ENCODE assay signal across 22 cellular contexts in the genomic region with DNA sequence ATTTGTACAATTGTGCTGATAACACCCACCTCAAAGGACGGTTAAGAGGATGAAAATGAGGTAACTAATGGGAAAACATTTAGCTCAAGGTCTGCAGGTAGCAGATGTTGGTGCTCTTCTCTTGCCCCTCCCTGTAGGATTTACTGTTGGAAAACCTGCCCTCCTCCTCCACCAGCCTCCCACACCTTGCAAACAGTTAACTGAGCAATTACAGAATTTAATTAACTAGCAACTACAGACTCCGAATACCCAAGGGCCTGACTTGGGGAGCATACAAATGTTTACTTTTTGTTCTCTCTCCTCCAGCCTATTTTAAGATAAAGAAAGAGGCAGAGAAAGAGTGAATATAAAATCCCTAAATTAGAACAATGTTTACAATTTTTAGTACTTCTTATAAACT.
A peak's percentile ranks its signal among the peaks of the same experiment; 100 is the strongest.
DNase-seq lines count a peak whose midpoint lies in the region; ATAC-seq and TF ChIP-seq lines count a peak whose summit lies in the region.
"Had no signal": no experiment of that assay in that cellular context is flagged by ENCODE, and none has a peak within 500 bp of the region (broad histone marks: within the 10 kb centered on the region; RNA-seq: fewer than 3 reads in every experiment).

No MANE protein-coding gene starts in this region.

- no peak overlapping the region for H3K27ac ChIP-seq in IMR-90 (ENCODE audit: insufficient read depth, low read length)
- 0 out of 2 replicates have a peak overlapping the region, but pooled peaks have one; percentile 65 for H3K27ac ChIP-seq in SK-N-MC
- H3K27ac ChIP-seq in muscle layer of colon (ENCODE audit: low read depth, low read length) = peak overlapping the region; percentile 91
- peak overlapping the region in 16 of 21 experiments; percentile 25 to 81 (median 65) for H3K27ac ChIP-seq in skin epidermis
- H3K27ac ChIP-seq in coronary artery = peak overlapping the region in 1 of 2 donors; percentile 0
- H3K27ac ChIP-seq: HL-60, RWPE1, tibial artery had no signal

- H2AK9ac ChIP-seq in IMR-90 (replicated peaks; ENCODE audit: low read depth, low read length, poor library complexity) = no peak overlapping the region

- dilution Hi-C loops in IMR-90 (cut with HindIII; ENCODE audit: low sequenced_read_pairs, unreplicated experiment) = no loop called here

- DNase-seq in IMR-90 = no peak
- DNase-seq in SK-N-MC (ENCODE audit: low read depth, low spot score) = no peak
- DNase-seq in Ammon's horn (ENCODE audit: low spot score) = no peak
- DNase-seq in coronary artery (ENCODE audit: low spot score) = no peak
- DNase-seq in NCI-H2196 treated with DMSO at 0.1 percent for 48 hours (lab: John Stamatoyannopoulos, UW; ENCODE audit: unreplicated experiment) = no peak
- DNase-seq in OCI-M2 (lab: John Stamatoyannopoulos, UW; ENCODE audit: unreplicated experiment) = no peak
- DNase-seq: activated CD4-positive, alpha-beta T cell treated with anti-CD3 and anti-CD28 coated beads for 48 hours; activated naive CD4-positive, alpha-beta T cell treated with Interleukin-2 at 50 U/mL for 16 hours; activated T-cell treated with anti-CD3 and anti-CD28 coated beads, Interleukin-2, amount 50 U/mL, for 4 hours; amniotic stem cell; EL; H9; NCI-H524 treated with DMSO at 0.1 percent for 48 hours; occipital lobe; stimulated activated naive CD4-positive, alpha-beta T cell treated with Interleukin-2 at 50 U/mL for 16 hours; tibial artery had no signal

- H2BK120ac ChIP-seq in IMR-90 (ENCODE audit: low read depth, low read length) = no peak overlapping the region

- H3K23ac ChIP-seq in IMR-90 (ENCODE audit: low read depth, low read length) = no peak overlapping the region

- no peak overlapping the region for H2BK5ac ChIP-seq in IMR-90 (ENCODE audit: low read depth, low read length, poor library complexity, severe bottlenecking)

- no CpG with 5 or more reads among the region's 2 CpGs for WGBS in IMR-90 (ENCODE audit: extremely low coverage in 2 of 2, insufficient read length in 1 of 2), 2 experiments

- H3K9ac ChIP-seq in IMR-90 (ENCODE audit: low read depth, low read length) (no peak overlapping the region), SK-N-MC (ENCODE audit: insufficient read length) (no peak overlapping the region), muscle layer of colon (ENCODE audit: low read length) (no peak overlapping the region)
- H3K9ac ChIP-seq: SK-N-SH had no signal

- intact Hi-C loops in IMR-90 (cut with micrococcal nuclease) = no loop called here

- no peaks in the 10 kb centered on the region for H3K79me1 ChIP-seq in IMR-90 (ENCODE audit: low read depth in 1 of 2, low read length in 2 of 2)

- no peak overlapping the region for H3K56ac ChIP-seq in IMR-90 (ENCODE audit: extremely low read depth, insufficient read depth, low read length)

- H3K18ac ChIP-seq in IMR-90 (ENCODE audit: low read depth, low read length) = no peak overlapping the region; the same call in 1 of the 2 replicates

- CTCF ChIA-PET in IMR-90 (lab: Yijun Ruan, JAX) = interaction anchor here (0.6 kb wide), 1 partner anchor 17 kb away, joined by 6 read pairs; no protein-coding TSS in a partner anchor

- H4K5ac ChIP-seq in IMR-90 (ENCODE audit: low read depth, low read length) = no peak overlapping the region

- ATAC-seq in IMR-90 (ENCODE audit: low read depth) = 0 out of 2 replicates have a peak, but pooled peaks have one; percentile 14
- ATAC-seq: activated T-cell treated with anti-CD3 and anti-CD28 coated beads, Interleukin-2, amount 50 U/mL, for 4 hours; HepG2 had no signal

- H2AFZ ChIP-seq in IMR-90 (replicated peaks; ENCODE audit: low read length, poor library complexity) = no peak overlapping the region

- no peak overlapping the region for H4K91ac ChIP-seq in IMR-90 (ENCODE audit: insufficient read depth, low read depth, low read length)

- H3K36me3 ChIP-seq in IMR-90 (ENCODE audit: control insufficient read depth, insufficient read depth, low read length) = no peaks in the 10 kb centered on the region
- H3K36me3 ChIP-seq in SK-N-MC (ENCODE audit: insufficient read depth, low read length) = no peaks in the 10 kb centered on the region
- no peaks in the 10 kb centered on the region for H3K36me3 ChIP-seq in muscle layer of colon (ENCODE audit: insufficient read depth, low read length)
- H3K36me3 ChIP-seq: tibial artery had no signal

- H3K4me3 ChIP-seq in IMR-90 (ENCODE audit: insufficient read depth, low read depth, low read length) (no peak overlapping the region), SK-N-MC (peak overlapping the region; percentile 17; the same call in 1 of the 2 replicates), muscle layer of colon (ENCODE audit: low read depth in 1 of 2, low read length in 2 of 2) (peak overlapping the region in 1 of 2 donors; percentile 17), skin epidermis (no peak overlapping the region), coronary artery (no peak overlapping the region)
- H3K4me3 ChIP-seq: tibial artery had no signal

- H3K4me1 ChIP-seq in IMR-90 (ENCODE audit: control insufficient read depth, insufficient read depth, low read length) (peaks cover 4% of the 10 kb centered on the region; the same call in 1 of the 2 replicates), muscle layer of colon (ENCODE audit: insufficient read depth, low read length) (peaks cover 83% of the 10 kb centered on the region)

- H3K14ac ChIP-seq in IMR-90 (replicated peaks; ENCODE audit: low read depth, low read length) = no peak overlapping the region

- POLR2A ChIA-PET in IMR-90 (lab: Charles Lee; ENCODE audit: unreplicated experiment) = no interaction called here

- H3K9me1 ChIP-seq in IMR-90 (ENCODE audit: insufficient read depth, low read length) = no peaks in the 10 kb centered on the region

- H4K20me1 ChIP-seq in IMR-90 (ENCODE audit: insufficient read depth, low read length) = no peaks in the 10 kb centered on the region

- BruUV-seq in IMR-90 (replicated peaks; lab: Mats Ljungman, UMichigan) = no TSS peak

- peaks cover 22% of the 10 kb centered on the region for H3K27me3 ChIP-seq in IMR-90 (ENCODE audit: control insufficient read depth, insufficient read depth, low read length)
- no peaks in the 10 kb centered on the region for H3K27me3 ChIP-seq in muscle layer of colon (ENCODE audit: control insufficient read depth in 1 of 2, insufficient read depth in 2 of 2, low read length in 2 of 2)
- H3K27me3 ChIP-seq: tibial artery had no signal

- H4K8ac ChIP-seq in IMR-90 (ENCODE audit: low read depth in 2 of 2, low read length in 2 of 2) = no peak overlapping the region

- TF ChIP-seq POLR2A in IMR-90 (IDR thresholded peaks at IDR 0.05; ENCODE audit: low read depth, low read length) = no peak

- no peak overlapping the region for H3K4ac ChIP-seq in IMR-90 (ENCODE audit: low read depth, low read length)

- no peak overlapping the region for H2AK5ac ChIP-seq in IMR-90 (ENCODE audit: low read depth, low read length)

- no peak overlapping the region for H3K4me2 ChIP-seq in IMR-90 (ENCODE audit: low read depth, low read length)
- H3K4me2 ChIP-seq: SK-N-SH had no signal

- TF ChIP-seq CTCF in IMR-90 (conservative IDR thresholded peaks at IDR 0.05; ENCODE audit: low read depth, low read length) (no peak), coronary artery (IDR thresholded peaks at IDR 0.05) (no peak)

- H3K9me3 ChIP-seq in IMR-90 (ENCODE audit: control insufficient read depth, insufficient read depth, low read length) (no peaks in the 10 kb centered on the region), SK-N-MC (ENCODE audit: low read depth, low read length) (no peaks in the 10 kb centered on the region), muscle layer of colon (ENCODE audit: low read length) (no peaks in the 10 kb centered on the region)
- H3K9me3 ChIP-seq: SK-N-SH, tibial artery had no signal

- TF ChIP-seq RAD21 in IMR-90 (IDR thresholded peaks at IDR 0.05; ENCODE audit: low read length) = no peak

- in situ Hi-C loops in IMR-90 (cut with MboI; ENCODE audit: low sequenced_read_pairs) = no loop called here

- no peak overlapping the region for H2BK20ac ChIP-seq in IMR-90 (ENCODE audit: low read depth, low read length)

- no peak overlapping the region for H2BK15ac ChIP-seq in IMR-90 (ENCODE audit: low read depth, low read length)

TF ChIP-seq in IMR-90, 13 proteins besides CTCF, POLR2A, EP300 and RAD21:
- TF ChIP-seq, protein P1, sequence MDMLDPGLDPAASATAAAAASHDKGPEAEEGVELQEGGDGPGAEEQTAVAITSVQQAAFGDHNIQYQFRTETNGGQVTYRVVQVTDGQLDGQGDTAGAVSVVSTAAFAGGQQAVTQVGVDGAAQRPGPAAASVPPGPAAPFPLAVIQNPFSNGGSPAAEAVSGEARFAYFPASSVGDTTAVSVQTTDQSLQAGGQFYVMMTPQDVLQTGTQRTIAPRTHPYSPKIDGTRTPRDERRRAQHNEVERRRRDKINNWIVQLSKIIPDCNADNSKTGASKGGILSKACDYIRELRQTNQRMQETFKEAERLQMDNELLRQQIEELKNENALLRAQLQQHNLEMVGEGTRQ (IDR thresholded peaks at IDR 0.05; ENCODE audit: low read depth, low read length) = no peak
- no peak for TF ChIP-seq SMC3 (IDR thresholded peaks at IDR 0.05; ENCODE audit: low read depth, low read length)
- no peak for TF ChIP-seq MAFK (IDR thresholded peaks at IDR 0.05; ENCODE audit: low read depth, low read length)
- no peak for TF ChIP-seq RFX5 (IDR thresholded peaks at IDR 0.05; ENCODE audit: low read depth, low read length)
- TF ChIP-seq, protein P2, sequence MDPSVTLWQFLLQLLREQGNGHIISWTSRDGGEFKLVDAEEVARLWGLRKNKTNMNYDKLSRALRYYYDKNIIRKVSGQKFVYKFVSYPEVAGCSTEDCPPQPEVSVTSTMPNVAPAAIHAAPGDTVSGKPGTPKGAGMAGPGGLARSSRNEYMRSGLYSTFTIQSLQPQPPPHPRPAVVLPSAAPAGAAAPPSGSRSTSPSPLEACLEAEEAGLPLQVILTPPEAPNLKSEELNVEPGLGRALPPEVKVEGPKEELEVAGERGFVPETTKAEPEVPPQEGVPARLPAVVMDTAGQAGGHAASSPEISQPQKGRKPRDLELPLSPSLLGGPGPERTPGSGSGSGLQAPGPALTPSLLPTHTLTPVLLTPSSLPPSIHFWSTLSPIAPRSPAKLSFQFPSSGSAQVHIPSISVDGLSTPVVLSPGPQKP (IDR thresholded peaks at IDR 0.05; ENCODE audit: borderline replicate concordance, low read depth, low read length) = no peak
- TF ChIP-seq CEBPB (IDR thresholded peaks at IDR 0.05; ENCODE audit: low read depth, low read length) = no peak
- no peak for TF ChIP-seq RCOR1 (IDR thresholded peaks at IDR 0.05; ENCODE audit: insufficient replicate concordance, low read length)
- TF ChIP-seq FOS (IDR thresholded peaks at IDR 0.05; ENCODE audit: low read depth, low read length) = no peak
- TF ChIP-seq CHD1 (IDR thresholded peaks at IDR 0.05; ENCODE audit: low read depth, low read length) = no peak
- no peak for TF ChIP-seq MAZ (IDR thresholded peaks at IDR 0.05; ENCODE audit: borderline replicate concordance, low read depth, low read length)
- TF ChIP-seq NFE2L2 (IDR thresholded peaks at IDR 0.05; ENCODE audit: low read depth, low read length) = no peak
- no peak for TF ChIP-seq MXI1 (IDR thresholded peaks at IDR 0.05; ENCODE audit: borderline replicate concordance, low read depth, low read length)
- no peak for TF ChIP-seq BHLHE40 (IDR thresholded peaks at IDR 0.05; ENCODE audit: low read depth, low read length)
TF ChIP-seq in IMR-90: peak in this region for 0.
